In the genomic region with DNA sequence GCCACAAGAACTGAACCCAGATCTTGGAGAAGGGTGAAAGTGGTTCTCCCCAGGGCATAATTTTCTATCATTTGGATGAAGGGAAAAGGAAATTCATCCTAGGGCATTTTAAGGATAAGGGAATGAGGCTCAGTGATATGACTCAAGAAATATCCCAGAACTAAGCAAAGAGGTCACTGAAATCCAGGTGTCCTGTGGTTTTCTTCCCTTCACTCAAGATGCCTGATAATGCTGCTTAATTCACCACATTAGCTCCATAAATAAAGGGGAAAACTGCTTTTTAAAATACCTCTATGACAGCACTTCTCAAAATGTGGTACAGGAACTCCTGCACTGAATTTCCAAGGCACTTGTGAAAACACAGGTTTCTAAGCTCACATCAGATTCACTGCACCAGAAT, we compare ENCODE assay signal across 1 cellular context.
TF ChIP-seq lines count a peak whose summit lies in the region.

No MANE protein-coding gene starts in this region.

TF ChIP-seq in GM23338, 12 proteins besides CTCF, POLR2A, EP300 and RAD21:
- TF ChIP-seq, protein P1, sequence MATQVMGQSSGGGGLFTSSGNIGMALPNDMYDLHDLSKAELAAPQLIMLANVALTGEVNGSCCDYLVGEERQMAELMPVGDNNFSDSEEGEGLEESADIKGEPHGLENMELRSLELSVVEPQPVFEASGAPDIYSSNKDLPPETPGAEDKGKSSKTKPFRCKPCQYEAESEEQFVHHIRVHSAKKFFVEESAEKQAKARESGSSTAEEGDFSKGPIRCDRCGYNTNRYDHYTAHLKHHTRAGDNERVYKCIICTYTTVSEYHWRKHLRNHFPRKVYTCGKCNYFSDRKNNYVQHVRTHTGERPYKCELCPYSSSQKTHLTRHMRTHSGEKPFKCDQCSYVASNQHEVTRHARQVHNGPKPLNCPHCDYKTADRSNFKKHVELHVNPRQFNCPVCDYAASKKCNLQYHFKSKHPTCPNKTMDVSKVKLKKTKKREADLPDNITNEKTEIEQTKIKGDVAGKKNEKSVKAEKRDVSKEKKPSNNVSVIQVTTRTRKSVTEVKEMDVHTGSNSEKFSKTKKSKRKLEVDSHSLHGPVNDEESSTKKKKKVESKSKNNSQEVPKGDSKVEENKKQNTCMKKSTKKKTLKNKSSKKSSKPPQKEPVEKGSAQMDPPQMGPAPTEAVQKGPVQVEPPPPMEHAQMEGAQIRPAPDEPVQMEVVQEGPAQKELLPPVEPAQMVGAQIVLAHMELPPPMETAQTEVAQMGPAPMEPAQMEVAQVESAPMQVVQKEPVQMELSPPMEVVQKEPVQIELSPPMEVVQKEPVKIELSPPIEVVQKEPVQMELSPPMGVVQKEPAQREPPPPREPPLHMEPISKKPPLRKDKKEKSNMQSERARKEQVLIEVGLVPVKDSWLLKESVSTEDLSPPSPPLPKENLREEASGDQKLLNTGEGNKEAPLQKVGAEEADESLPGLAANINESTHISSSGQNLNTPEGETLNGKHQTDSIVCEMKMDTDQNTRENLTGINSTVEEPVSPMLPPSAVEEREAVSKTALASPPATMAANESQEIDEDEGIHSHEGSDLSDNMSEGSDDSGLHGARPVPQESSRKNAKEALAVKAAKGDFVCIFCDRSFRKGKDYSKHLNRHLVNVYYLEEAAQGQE (IDR thresholded peaks at IDR 0.05; ENCODE audit: unreplicated experiment): no peak
- no peak for TF ChIP-seq POLR2AphosphoS5 (IDR thresholded peaks at IDR 0.05; ENCODE audit: low read depth)
- TF ChIP-seq ZNF331 (CRISPR knock-in tag; IDR thresholded peaks at IDR 0.05; ENCODE audit: low read depth): no peak
- TF ChIP-seq, protein P2, sequence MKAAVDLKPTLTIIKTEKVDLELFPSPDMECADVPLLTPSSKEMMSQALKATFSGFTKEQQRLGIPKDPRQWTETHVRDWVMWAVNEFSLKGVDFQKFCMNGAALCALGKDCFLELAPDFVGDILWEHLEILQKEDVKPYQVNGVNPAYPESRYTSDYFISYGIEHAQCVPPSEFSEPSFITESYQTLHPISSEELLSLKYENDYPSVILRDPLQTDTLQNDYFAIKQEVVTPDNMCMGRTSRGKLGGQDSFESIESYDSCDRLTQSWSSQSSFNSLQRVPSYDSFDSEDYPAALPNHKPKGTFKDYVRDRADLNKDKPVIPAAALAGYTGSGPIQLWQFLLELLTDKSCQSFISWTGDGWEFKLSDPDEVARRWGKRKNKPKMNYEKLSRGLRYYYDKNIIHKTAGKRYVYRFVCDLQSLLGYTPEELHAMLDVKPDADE (IDR thresholded peaks at IDR 0.05): no peak
- no peak for TF ChIP-seq EZH2 (IDR thresholded peaks at IDR 0.05; ENCODE audit: low read depth, unreplicated experiment)
- TF ChIP-seq, protein P3, sequence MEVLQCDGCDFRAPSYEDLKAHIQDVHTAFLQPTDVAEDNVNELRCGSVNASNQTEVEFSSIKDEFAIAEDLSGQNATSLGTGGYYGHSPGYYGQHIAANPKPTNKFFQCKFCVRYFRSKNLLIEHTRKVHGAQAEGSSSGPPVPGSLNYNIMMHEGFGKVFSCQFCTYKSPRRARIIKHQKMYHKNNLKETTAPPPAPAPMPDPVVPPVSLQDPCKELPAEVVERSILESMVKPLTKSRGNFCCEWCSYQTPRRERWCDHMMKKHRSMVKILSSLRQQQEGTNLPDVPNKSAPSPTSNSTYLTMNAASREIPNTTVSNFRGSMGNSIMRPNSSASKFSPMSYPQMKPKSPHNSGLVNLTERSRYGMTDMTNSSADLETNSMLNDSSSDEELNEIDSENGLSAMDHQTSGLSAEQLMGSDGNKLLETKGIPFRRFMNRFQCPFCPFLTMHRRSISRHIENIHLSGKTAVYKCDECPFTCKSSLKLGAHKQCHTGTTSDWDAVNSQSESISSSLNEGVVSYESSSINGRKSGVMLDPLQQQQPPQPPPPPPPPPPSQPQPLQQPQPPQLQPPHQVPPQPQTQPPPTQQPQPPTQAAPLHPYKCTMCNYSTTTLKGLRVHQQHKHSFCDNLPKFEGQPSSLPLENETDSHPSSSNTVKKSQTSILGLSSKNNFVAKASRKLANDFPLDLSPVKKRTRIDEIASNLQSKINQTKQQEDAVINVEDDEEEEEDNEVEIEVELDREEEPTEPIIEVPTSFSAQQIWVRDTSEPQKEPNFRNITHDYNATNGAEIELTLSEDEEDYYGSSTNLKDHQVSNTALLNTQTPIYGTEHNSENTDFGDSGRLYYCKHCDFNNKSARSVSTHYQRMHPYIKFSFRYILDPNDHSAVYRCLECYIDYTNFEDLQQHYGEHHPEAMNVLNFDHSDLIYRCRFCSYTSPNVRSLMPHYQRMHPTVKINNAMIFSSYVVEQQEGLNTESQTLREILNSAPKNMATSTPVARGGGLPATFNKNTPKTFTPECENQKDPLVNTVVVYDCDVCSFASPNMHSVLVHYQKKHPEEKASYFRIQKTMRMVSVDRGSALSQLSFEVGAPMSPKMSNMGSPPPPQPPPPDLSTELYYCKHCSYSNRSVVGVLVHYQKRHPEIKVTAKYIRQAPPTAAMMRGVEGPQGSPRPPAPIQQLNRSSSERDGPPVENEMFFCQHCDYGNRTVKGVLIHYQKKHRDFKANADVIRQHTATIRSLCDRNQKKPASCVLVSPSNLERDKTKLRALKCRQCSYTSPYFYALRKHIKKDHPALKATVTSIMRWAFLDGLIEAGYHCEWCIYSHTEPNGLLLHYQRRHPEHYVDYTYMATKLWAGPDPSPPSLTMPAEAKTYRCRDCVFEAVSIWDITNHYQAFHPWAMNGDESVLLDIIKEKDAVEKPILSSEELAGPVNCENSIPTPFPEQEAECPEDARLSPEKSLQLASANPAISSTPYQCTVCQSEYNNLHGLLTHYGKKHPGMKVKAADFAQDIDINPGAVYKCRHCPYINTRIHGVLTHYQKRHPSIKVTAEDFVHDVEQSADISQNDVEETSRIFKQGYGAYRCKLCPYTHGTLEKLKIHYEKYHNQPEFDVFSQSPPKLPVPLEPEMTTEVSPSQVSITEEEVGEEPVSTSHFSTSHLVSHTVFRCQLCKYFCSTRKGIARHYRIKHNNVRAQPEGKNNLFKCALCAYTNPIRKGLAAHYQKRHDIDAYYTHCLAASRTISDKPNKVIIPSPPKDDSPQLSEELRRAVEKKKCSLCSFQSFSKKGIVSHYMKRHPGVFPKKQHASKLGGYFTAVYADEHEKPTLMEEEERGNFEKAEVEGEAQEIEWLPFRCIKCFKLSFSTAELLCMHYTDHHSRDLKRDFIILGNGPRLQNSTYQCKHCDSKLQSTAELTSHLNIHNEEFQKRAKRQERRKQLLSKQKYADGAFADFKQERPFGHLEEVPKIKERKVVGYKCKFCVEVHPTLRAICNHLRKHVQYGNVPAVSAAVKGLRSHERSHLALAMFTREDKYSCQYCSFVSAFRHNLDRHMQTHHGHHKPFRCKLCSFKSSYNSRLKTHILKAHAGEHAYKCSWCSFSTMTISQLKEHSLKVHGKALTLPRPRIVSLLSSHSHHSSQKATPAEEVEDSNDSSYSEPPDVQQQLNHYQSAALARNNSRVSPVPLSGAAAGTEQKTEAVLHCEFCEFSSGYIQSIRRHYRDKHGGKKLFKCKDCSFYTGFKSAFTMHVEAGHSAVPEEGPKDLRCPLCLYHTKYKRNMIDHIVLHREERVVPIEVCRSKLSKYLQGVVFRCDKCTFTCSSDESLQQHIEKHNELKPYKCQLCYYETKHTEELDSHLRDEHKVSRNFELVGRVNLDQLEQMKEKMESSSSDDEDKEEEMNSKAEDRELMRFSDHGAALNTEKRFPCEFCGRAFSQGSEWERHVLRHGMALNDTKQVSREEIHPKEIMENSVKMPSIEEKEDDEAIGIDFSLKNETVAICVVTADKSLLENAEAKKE (CRISPR knock-in tag; IDR thresholded peaks at IDR 0.05): no peak
- TF ChIP-seq CREB1 (CRISPR knock-in tag; IDR thresholded peaks at IDR 0.05; ENCODE audit: low read depth): no peak
- no peak for TF ChIP-seq STAT1 (IDR thresholded peaks at IDR 0.05; ENCODE audit: unreplicated experiment)
- TF ChIP-seq EZH2phosphoT487 (IDR thresholded peaks at IDR 0.05; ENCODE audit: unreplicated experiment): no peak
